In the genomic region with DNA sequence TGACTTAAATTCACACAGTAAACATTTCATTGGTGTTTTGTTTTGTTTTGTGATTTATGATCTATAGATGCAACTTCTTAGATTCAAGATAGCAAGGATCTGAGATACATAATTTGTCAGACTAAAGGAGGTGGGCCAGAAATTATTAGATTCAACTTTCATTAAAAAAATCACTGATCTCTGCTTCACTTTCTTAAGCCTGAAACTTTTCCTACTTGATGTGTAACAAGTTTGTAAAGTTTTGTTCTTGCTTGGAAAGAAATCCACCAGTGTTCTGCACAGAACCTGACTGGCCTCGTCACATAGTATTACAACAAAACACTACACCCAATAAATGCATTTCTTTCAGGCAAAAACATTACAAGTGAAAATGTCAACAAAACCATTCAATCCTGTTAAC, we compare ENCODE assay signal across 28 cellular contexts. TPM values are rescaled to one million over a fixed set of nuclear protein-coding genes. Genes with fewer than 3 reads are reported as not detected.
DNase-seq lines count a peak whose midpoint lies in the region; ATAC-seq and TF ChIP-seq lines count a peak whose summit lies in the region.
"Had no signal": no experiment of that assay in that cellular context is flagged by ENCODE, and none has a peak within 500 bp of the region (broad histone marks: within the 10 kb centered on the region; RNA-seq: fewer than 3 reads in every experiment).

No MANE protein-coding gene starts in this region.

- POLR2A ChIA-PET in CD8-positive, alpha-beta memory T cell (lab: Charles Lee) = interaction anchor here (0.7 kb wide), 1 partner anchor 799 kb away, joined by 3 read pairs; no protein-coding TSS in a partner anchor

- H3K4me1 ChIP-seq in cardiac muscle cell (ENCODE audit: low read depth) (peaks cover 46% of the 10 kb centered on the region), left ventricle myocardium inferior (peaks cover 41% of the 10 kb centered on the region)
- peaks cover 16% of the 10 kb centered on the region for H3K4me1 ChIP-seq in CD8-positive, alpha-beta memory T cell (ENCODE audit: insufficient read depth, low read length)
- H3K4me1 ChIP-seq: colonic mucosa, prostate gland had no signal

- H3K36me3 ChIP-seq in cardiac muscle cell (no peaks in the 10 kb centered on the region), left ventricle myocardium inferior (no peaks in the 10 kb centered on the region)
- no peaks in the 10 kb centered on the region for H3K36me3 ChIP-seq in CD8-positive, alpha-beta memory T cell (ENCODE audit: insufficient read depth, low read length)
- H3K36me3 ChIP-seq: colonic mucosa, prostate gland, upper lobe of right lung had no signal

- H3K27ac ChIP-seq in cardiac muscle cell (peak overlapping the region; percentile 95), left ventricle myocardium inferior (replicated peaks) (no peak overlapping the region)
- no peak overlapping the region for H3K27ac ChIP-seq in CD8-positive, alpha-beta memory T cell (ENCODE audit: low read depth, low read length)
- H3K27ac ChIP-seq: 22Rv1, colonic mucosa, GM23248, prostate gland, upper lobe of right lung had no signal

- H3K27me3 ChIP-seq in cardiac muscle cell (no peaks in the 10 kb centered on the region), left ventricle myocardium inferior (ENCODE audit: low read depth) (peaks cover 5% of the 10 kb centered on the region)
- peaks cover 58% of the 10 kb centered on the region for H3K27me3 ChIP-seq in CD8-positive, alpha-beta memory T cell (ENCODE audit: insufficient read depth, low read length, poor library complexity, severe bottlenecking)

- intact Hi-C loops in left ventricle myocardium inferior (cut with micrococcal nuclease) = loop anchor here (5.0 kb wide), 1 partner anchor 219 kb away; no protein-coding TSS in a partner anchor

- H3K36me3 Mint-ChIP-seq in nephron progenitor cell (ENCODE audit: low read depth) (peaks cover 20% of the 10 kb centered on the region), type B pancreatic cell (peaks cover 13% of the 10 kb centered on the region)
- no peaks in the 10 kb centered on the region for H3K36me3 Mint-ChIP-seq in CD8-positive, alpha-beta memory T cell
- no peaks in the 10 kb centered on the region for H3K36me3 Mint-ChIP-seq in natural killer cell treated with Interleukin-12 subunit alpha and Interleukin-12 subunit beta and Interleukin-15 and Interleukin-18, amount 100 ng/mL, for 72 hours
- H3K36me3 Mint-ChIP-seq: IgD-negative memory B cell, memory B cell had no signal

- TF ChIP-seq CTCF in cardiac muscle cell (IDR thresholded peaks at IDR 0.05; ENCODE audit: low read depth, low read length) (no peak), left ventricle myocardium inferior (IDR thresholded peaks at IDR 0.05; ENCODE audit: borderline replicate concordance) (no peak), epithelial cell of proximal tubule (conservative IDR thresholded peaks at IDR 0.05; ENCODE audit: low read depth, low read length) (no peak), nephron progenitor cell (IDR thresholded peaks at IDR 0.05) (no peak), type B pancreatic cell (conservative IDR thresholded peaks at IDR 0.05) (no peak)

- H3K4me1 Mint-ChIP-seq in nephron progenitor cell (peaks cover 67% of the 10 kb centered on the region), type B pancreatic cell (ENCODE audit: unreplicated experiment) (peaks cover 34% of the 10 kb centered on the region)
- H3K4me1 Mint-ChIP-seq in CD8-positive, alpha-beta memory T cell = peaks cover 8 to 17% (median 12%) of the 10 kb centered on the region in 3 donors
- peaks cover 6 to 12% of the 10 kb centered on the region in 2 donors for H3K4me1 Mint-ChIP-seq in natural killer cell treated with Interleukin-12 subunit alpha and Interleukin-12 subunit beta and Interleukin-15 and Interleukin-18, amount 100 ng/mL, for 72 hours (ENCODE audit: low read depth in 2 of 2)

- H3K4me3 Mint-ChIP-seq in nephron progenitor cell = peak overlapping the region; percentile 99
- peak overlapping the region; percentile 92 for H3K4me3 Mint-ChIP-seq in type B pancreatic cell
- H3K4me3 Mint-ChIP-seq in CD8-positive, alpha-beta memory T cell = no peak overlapping the region
- H3K4me3 Mint-ChIP-seq in natural killer cell treated with Interleukin-12 subunit alpha and Interleukin-12 subunit beta and Interleukin-15 and Interleukin-18, amount 100 ng/mL, for 72 hours = no peak overlapping the region
- H3K4me3 Mint-ChIP-seq: activated CD4-positive, alpha-beta T cell treated with anti-CD3 and anti-CD28 coated beads for 36 hours; activated T-cell treated with anti-CD3 and anti-CD28 coated beads, Interleukin-2, amount 50 U/mL, for 24 hours; CD4-positive, alpha-beta T cell; IgD-negative memory B cell; memory B cell; naive thymus-derived CD4-positive, alpha-beta T cell; T-helper 1 cell treated with Interleukin-12 subunit alpha and Interleukin-12 subunit beta and Interleukin-4 antibody, amounts not matched to agents 30 μg/mL and 1 μg/mL, for 36 hours had no signal

- H3K4me3 ChIP-seq in cardiac muscle cell (peak overlapping the region; percentile 78), left ventricle myocardium inferior (no peak overlapping the region), epithelial cell of proximal tubule (ENCODE audit: low read depth, low read length) (peak overlapping the region; percentile 35)
- no peak overlapping the region for H3K4me3 ChIP-seq in CD8-positive, alpha-beta memory T cell (ENCODE audit: low read length)
- H3K4me3 ChIP-seq: colonic mucosa, GM23248, prostate gland, upper lobe of right lung had no signal

- CTCF ChIA-PET in CD8-positive, alpha-beta memory T cell (lab: Charles Lee) = no interaction called here

- ATAC-seq in GM18907 (IDR thresholded peaks at IDR 0.05; ENCODE audit: unreplicated experiment) = no peak
- no peak for ATAC-seq in natural killer cell treated with Interleukin-12 subunit alpha and Interleukin-12 subunit beta and Interleukin-15 and Interleukin-18, amount 100 ng/mL, for 72 hours
- ATAC-seq: activated CD4-positive, alpha-beta T cell treated with anti-CD3 and anti-CD28 coated beads for 36 hours; left cardiac atrium; naive thymus-derived CD4-positive, alpha-beta T cell; upper lobe of right lung had no signal

- no peaks in the 10 kb centered on the region for H3K9me3 ChIP-seq in cardiac muscle cell (ENCODE audit: low read depth)
- no peaks in the 10 kb centered on the region for H3K9me3 ChIP-seq in left ventricle myocardium inferior (replicated peaks)
- no peaks in the 10 kb centered on the region for H3K9me3 ChIP-seq in CD8-positive, alpha-beta memory T cell (ENCODE audit: low read length)
- H3K9me3 ChIP-seq: colonic mucosa, prostate gland, upper lobe of right lung had no signal

- no peak overlapping the region for H3K27ac Mint-ChIP-seq in nephron progenitor cell
- peak overlapping the region; percentile 64 for H3K27ac Mint-ChIP-seq in type B pancreatic cell
- H3K27ac Mint-ChIP-seq in CD8-positive, alpha-beta memory T cell = no peak overlapping the region
- no peak overlapping the region for H3K27ac Mint-ChIP-seq in natural killer cell treated with Interleukin-12 subunit alpha and Interleukin-12 subunit beta and Interleukin-15 and Interleukin-18, amount 100 ng/mL, for 72 hours
- H3K27ac Mint-ChIP-seq: activated CD4-positive, alpha-beta T cell treated with anti-CD3 and anti-CD28 coated beads for 36 hours; activated T-cell treated with anti-CD3 and anti-CD28 coated beads, Interleukin-2, amount 50 U/mL, for 24 hours; CD4-positive, alpha-beta T cell; memory B cell; naive thymus-derived CD4-positive, alpha-beta T cell; T-helper 1 cell treated with Interleukin-12 subunit alpha and Interleukin-12 subunit beta and Interleukin-4 antibody, amounts not matched to agents 30 μg/mL and 1 μg/mL, for 36 hours had no signal

- no peak for DNase-seq in cardiac muscle cell (ENCODE audit: low read depth in 1 of 2, low spot score in 1 of 2)
- no peak for DNase-seq in left ventricle myocardium inferior
- DNase-seq in epithelial cell of proximal tubule (ENCODE audit: low read depth) = no peak
- no peak for DNase-seq in nephron progenitor cell
- no peak for DNase-seq in type B pancreatic cell (ENCODE audit: extremely low spot score, unreplicated experiment)
- no peak for DNase-seq in CD8-positive, alpha-beta memory T cell
- DNase-seq in natural killer cell treated with Interleukin-12 subunit alpha and Interleukin-12 subunit beta and Interleukin-15 and Interleukin-18, amount 100 ng/mL, for 72 hours (ENCODE audit: low spot score) = no peak
- DNase-seq: activated CD4-positive, alpha-beta T cell treated with anti-CD3 and anti-CD28 coated beads for 36 hours; activated CD8-positive, alpha-beta memory T cell treated with anti-CD3 and anti-CD28 coated beads for 24 hours; activated T-cell treated with anti-CD3 and anti-CD28 coated beads, Interleukin-2, amount 50 U/mL, for 24 hours; CD4-positive, alpha-beta T cell; colonic mucosa; GDM1; GM23248; left cardiac atrium; naive thymus-derived CD4-positive, alpha-beta T cell; NCI-H1105 treated with DMSO at 0.1 percent for 48 hours; NCI-H2081 treated with DMSO at 0.1 percent for 48 hours; NCI-H345; NCI-H748 treated with DMSO at 0.1 percent for 48 hours; RPMI8226; upper lobe of right lung had no signal

- H3K9me3 Mint-ChIP-seq in nephron progenitor cell (no peaks in the 10 kb centered on the region), type B pancreatic cell (no peaks in the 10 kb centered on the region)
- no peaks in the 10 kb centered on the region for H3K9me3 Mint-ChIP-seq in CD8-positive, alpha-beta memory T cell
- H3K9me3 Mint-ChIP-seq in natural killer cell treated with Interleukin-12 subunit alpha and Interleukin-12 subunit beta and Interleukin-15 and Interleukin-18, amount 100 ng/mL, for 72 hours = no peaks in the 10 kb centered on the region
- H3K9me3 Mint-ChIP-seq: activated T-cell treated with anti-CD3 and anti-CD28 coated beads, Interleukin-2, amount 50 U/mL, for 24 hours; CD4-positive, alpha-beta T cell; IgD-negative memory B cell; memory B cell; T-helper 1 cell treated with Interleukin-12 subunit alpha and Interleukin-12 subunit beta and Interleukin-4 antibody, amounts not matched to agents 30 μg/mL and 1 μg/mL, for 36 hours had no signal

- H3K27me3 Mint-ChIP-seq in nephron progenitor cell (ENCODE audit: low read depth, poor library complexity) (peaks cover 8% of the 10 kb centered on the region), type B pancreatic cell (peaks cover 8% of the 10 kb centered on the region)
- H3K27me3 Mint-ChIP-seq in CD8-positive, alpha-beta memory T cell = peaks cover 51 to 71% of the 10 kb centered on the region in 2 donors
- H3K27me3 Mint-ChIP-seq in natural killer cell treated with Interleukin-12 subunit alpha and Interleukin-12 subunit beta and Interleukin-15 and Interleukin-18, amount 100 ng/mL, for 72 hours = peaks cover 38 to 55% of the 10 kb centered on the region in 2 donors

RNA-seq across cellular contexts. Expression of gene SKIDA1, which starts 12.4 kb away (rescaled TPM):
- 42.4 and 62.4 TPM in 2 replicates for total RNA-seq in cardiac muscle cell
- polyA plus RNA-seq in cardiac muscle cell = 4.3 and 7.9 TPM in 2 replicates
- 2.7 TPM for total RNA-seq in left ventricle myocardium inferior
- total RNA-seq in epithelial cell of proximal tubule = 0.52 and 1.4 TPM in 2 replicates
- 9.6 and 24.3 TPM in 2 replicates for total RNA-seq in type B pancreatic cell (ENCODE audit: low replicate concordance)
- total RNA-seq in CD8-positive, alpha-beta memory T cell = under 1 TPM; 0.24 to 0.35 TPM
- polyA plus RNA-seq in CD8-positive, alpha-beta memory T cell = 0.20 TPM
- not detected for total RNA-seq in natural killer cell treated with Interleukin-12 subunit alpha and Interleukin-12 subunit beta and Interleukin-15 and Interleukin-18, amount 100 ng/mL, for 72 hours
- total RNA-seq: GM23248 had no signal
- polyA plus RNA-seq: IgD-negative memory B cell had no signal

RNA-seq across cellular contexts. Expression of gene MLLT10, which starts 21.0 kb away (rescaled TPM):
- total RNA-seq in cardiac muscle cell (26.0 and 40.6 TPM in 2 replicates), left ventricle myocardium inferior (18.7 TPM), epithelial cell of proximal tubule (15.5 and 15.8 TPM in 2 replicates), type B pancreatic cell (ENCODE audit: low replicate concordance) (45.8 and 46.8 TPM in 2 replicates)
- polyA plus RNA-seq in cardiac muscle cell = 38.4 and 39.5 TPM in 2 replicates
- total RNA-seq in CD8-positive, alpha-beta memory T cell = 10 to 100 TPM; 35.6 to 37.2 TPM
- 7.4 TPM for polyA plus RNA-seq in CD8-positive, alpha-beta memory T cell
- total RNA-seq in natural killer cell treated with Interleukin-12 subunit alpha and Interleukin-12 subunit beta and Interleukin-15 and Interleukin-18, amount 100 ng/mL, for 72 hours = 10 to 100 TPM; 31.5 to 71.0 TPM

Comparison
In these comparisons a context has a peak if more than half of its experiments do, and no peak if none do; other contexts are left out.
1. H3K4me3 ChIP-seq: peak in cardiac muscle cell (single experiment) and epithelial cell of proximal tubule (single experiment); none in left ventricle myocardium inferior (single experiment) and CD8-positive, alpha-beta memory T cell (single experiment).
2. H3K4me3 Mint-ChIP-seq: peak in nephron progenitor cell (single experiment) and type B pancreatic cell (single experiment); none in CD8-positive, alpha-beta memory T cell (0 of 7) and natural killer cell treated with Interleukin-12 subunit alpha and Interleukin-12 subunit beta and Interleukin-15 and Interleukin-18, amount 100 ng/mL, for 72 hours (single experiment).